In the genomic region with DNA sequence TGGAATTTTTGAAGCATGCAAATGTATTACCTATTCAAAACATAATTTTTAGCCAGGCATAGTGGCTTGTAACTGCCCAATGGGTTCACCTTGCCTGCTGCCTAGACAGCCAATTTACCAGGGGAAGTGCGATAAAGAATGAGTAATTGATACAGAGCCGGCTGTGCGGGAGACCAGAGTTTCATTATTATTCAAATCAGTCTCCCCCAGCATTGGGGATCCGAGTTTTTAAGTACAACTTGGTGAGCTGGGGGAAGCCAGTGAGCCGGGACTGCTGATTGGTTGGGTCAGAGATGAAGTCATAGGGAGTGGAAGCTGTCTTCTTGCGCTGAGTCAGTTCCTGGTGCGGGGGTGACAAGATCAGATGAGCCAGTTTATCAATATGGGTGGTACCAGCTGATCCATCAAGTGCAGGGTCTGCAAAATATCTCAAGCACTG, we compare ENCODE assay signal across 14 cellular contexts. TPM values are rescaled to one million over a fixed set of nuclear protein-coding genes. Genes with fewer than 3 reads are reported as not detected.
A peak's percentile ranks its signal among the peaks of the same experiment; 100 is the strongest.
DNase-seq lines count a peak whose midpoint lies in the region; ATAC-seq and TF ChIP-seq lines count a peak whose summit lies in the region.
"Had no signal": no experiment of that assay in that cellular context is flagged by ENCODE, and none has a peak within 500 bp of the region (broad histone marks: within the 10 kb centered on the region; RNA-seq: fewer than 3 reads in every experiment).

No MANE protein-coding gene starts in this region.

- DNase-seq in CD1c-positive myeloid dendritic cell (ENCODE audit: extremely low spot score) (peak; percentile 8), OCI-M1 (lab: John Stamatoyannopoulos, UW) (peak; percentile 23), glomerular visceral epithelial cell (ENCODE audit: extremely low spot score) (no peak), right atrium auricular region (ENCODE audit: low spot score) (no peak)
- DNase-seq in activated T-helper 2 cell treated with anti-CD3 and anti-CD28 coated beads, Interferon-gamma antibody, Interleukin-2, Interleukin-4, amounts not matched to agents 10 μg/mL and 5 μg/mL and 100 μg/mL, durations not matched to agents 14 hours and 24 hours and 36 hours (ENCODE audit: low spot score), result peak; percentile 11
- DNase-seq in stimulated activated CD4-positive, alpha-beta T cell treated with anti-CD3 and anti-CD28 coated beads, Interleukin-1b, Interleukin-23, amount 100 ng/mL, for 4 hours (ENCODE audit: low read depth in 2 of 2), result peak; percentile 7 to 12
- DNase-seq: DMS79 treated with DMSO at 0.1 percent for 48 hours, NCI-H2029 treated with DMSO at 0.1 percent for 48 hours, substantia nigra had no signal

- H3K4me3 Mint-ChIP-seq in activated T-helper 2 cell treated with anti-CD3 and anti-CD28 coated beads, Interferon-gamma antibody, Interleukin-2, Interleukin-4, amounts not matched to agents 10 μg/mL and 5 μg/mL and 100 μg/mL, durations not matched to agents 14 hours and 24 hours and 36 hours (ENCODE audit: low read depth), result no peak overlapping the region
- H3K4me3 Mint-ChIP-seq: B cell, brain, IgD-negative memory B cell had no signal

- H3K4me1 Mint-ChIP-seq in activated T-helper 2 cell treated with anti-CD3 and anti-CD28 coated beads, Interferon-gamma antibody, Interleukin-2, Interleukin-4, amounts not matched to agents 10 μg/mL and 5 μg/mL and 100 μg/mL, durations not matched to agents 14 hours and 24 hours and 36 hours (ENCODE audit: low read depth), result peaks cover 11% of the 10 kb centered on the region
- H3K4me1 Mint-ChIP-seq: B cell, IgD-negative memory B cell had no signal

- H3K36me3 Mint-ChIP-seq in activated T-helper 2 cell treated with anti-CD3 and anti-CD28 coated beads, Interferon-gamma antibody, Interleukin-2, Interleukin-4, amounts not matched to agents 10 μg/mL and 5 μg/mL and 100 μg/mL, durations not matched to agents 14 hours and 24 hours and 36 hours (ENCODE audit: low read depth), result no peaks in the 10 kb centered on the region
- H3K36me3 Mint-ChIP-seq: brain had no signal

- H3K27me3 Mint-ChIP-seq in activated T-helper 2 cell treated with anti-CD3 and anti-CD28 coated beads, Interferon-gamma antibody, Interleukin-2, Interleukin-4, amounts not matched to agents 10 μg/mL and 5 μg/mL and 100 μg/mL, durations not matched to agents 14 hours and 24 hours and 36 hours (ENCODE audit: low read depth), result peaks cover 11% of the 10 kb centered on the region

- H3K27me3 ChIP-seq in right atrium auricular region, result no peaks in the 10 kb centered on the region

- no peak overlapping the region for H3K27ac ChIP-seq in right atrium auricular region

- no peak overlapping the region for H3K4me3 ChIP-seq in right atrium auricular region

- H3K27ac Mint-ChIP-seq in activated T-helper 2 cell treated with anti-CD3 and anti-CD28 coated beads, Interferon-gamma antibody, Interleukin-2, Interleukin-4, amounts not matched to agents 10 μg/mL and 5 μg/mL and 100 μg/mL, durations not matched to agents 14 hours and 24 hours and 36 hours, result no peak overlapping the region
- H3K27ac Mint-ChIP-seq: B cell, brain, IgD-negative memory B cell had no signal

- no peaks in the 10 kb centered on the region for H3K36me3 ChIP-seq in right atrium auricular region

- H3K4me1 ChIP-seq in right atrium auricular region, result no peaks in the 10 kb centered on the region

- no peaks in the 10 kb centered on the region for H3K9me3 ChIP-seq in right atrium auricular region

- no peaks in the 10 kb centered on the region for H3K9me3 Mint-ChIP-seq in activated T-helper 2 cell treated with anti-CD3 and anti-CD28 coated beads, Interferon-gamma antibody, Interleukin-2, Interleukin-4, amounts not matched to agents 10 μg/mL and 5 μg/mL and 100 μg/mL, durations not matched to agents 14 hours and 24 hours and 36 hours
- H3K9me3 Mint-ChIP-seq: brain had no signal

- intact Hi-C loops in activated T-helper 2 cell treated with anti-CD3 and anti-CD28 coated beads, Interferon-gamma antibody, Interleukin-2, Interleukin-4, amounts not matched to agents 10 μg/mL and 5 μg/mL and 100 μg/mL, durations not matched to agents 14 hours and 24 hours and 36 hours (cut with micrococcal nuclease), result no loop called here

- TF ChIP-seq CTCF in right atrium auricular region (IDR thresholded peaks at IDR 0.05), result no peak

- no peak for ATAC-seq in HG02763 (IDR thresholded peaks at IDR 0.05; ENCODE audit: unreplicated experiment)
- ATAC-seq in GM21717 (IDR thresholded peaks at IDR 0.05; ENCODE audit: unreplicated experiment), result no peak

RNA-seq across cellular contexts. Expression of gene NRBF2, which starts 29.1 kb away (rescaled TPM):
- total RNA-seq in activated T-helper 2 cell treated with anti-CD3 and anti-CD28 coated beads, Interferon-gamma antibody, Interleukin-2, Interleukin-4, amounts not matched to agents 10 μg/mL and 5 μg/mL and 100 μg/mL, durations not matched to agents 14 hours and 24 hours and 36 hours, result 32.2 and 32.7 TPM in 2 replicates
- total RNA-seq in right atrium auricular region, result 10 to 100 TPM in 1 of 2 donors, 1 to 10 TPM in 1; 7.8 to 10.6 TPM

Comparison
In these comparisons a context has a peak if more than half of its experiments do, and no peak if none do; other contexts are left out.
1. DNase-seq: peak in CD1c-positive myeloid dendritic cell (single experiment), OCI-M1 (single experiment), activated T-helper 2 cell treated with anti-CD3 and anti-CD28 coated beads, Interferon-gamma antibody, Interleukin-2, Interleukin-4, amounts not matched to agents 10 μg/mL and 5 μg/mL and 100 μg/mL, durations not matched to agents 14 hours and 24 hours and 36 hours (single experiment) and stimulated activated CD4-positive, alpha-beta T cell treated with anti-CD3 and anti-CD28 coated beads, Interleukin-1b, Interleukin-23, amount 100 ng/mL, for 4 hours (2 of 2); none in glomerular visceral epithelial cell (single experiment) and right atrium auricular region (single experiment).